31 cellular contexts compared by ENCODE assay signal in the genomic region with DNA sequence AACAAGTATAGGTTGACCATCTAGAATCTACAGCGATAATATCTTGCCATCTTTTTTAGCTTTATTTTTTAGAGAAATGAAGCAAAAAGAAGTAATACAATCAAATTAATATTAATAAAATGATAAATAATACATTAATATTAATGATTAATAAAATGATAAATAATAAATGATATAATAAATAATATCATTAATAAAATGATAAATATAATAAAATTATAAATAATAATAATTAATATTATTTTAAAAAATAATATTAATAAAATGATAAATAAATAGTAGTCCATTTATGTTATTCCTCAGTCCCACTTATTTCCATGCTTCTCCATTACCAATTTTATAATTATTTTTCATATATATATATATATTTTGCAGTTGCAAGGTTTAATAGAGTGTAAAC. TPM values are rescaled to one million over a fixed set of nuclear protein-coding genes. Genes with fewer than 3 reads are reported as not detected.
"Had no signal": no experiment of that assay in that cellular context is flagged by ENCODE, and none has a peak within 500 bp of the region (broad histone marks: within the 10 kb centered on the region; RNA-seq: fewer than 3 reads in every experiment).

No MANE protein-coding gene starts in this region.

- H3K79me2 ChIP-seq: hepatocyte had no signal

- DNase-seq: islet precursor cell; kidney glomerular epithelial cell; left cardiac atrium; left lung; lower lobe of right lung; mammary epithelial cell; mesenchymal stem cell; naive thymus-derived CD8-positive, alpha-beta T cell; nucleus accumbens; right lobe of liver; stimulated activated CD4-positive, alpha-beta T cell treated with anti-CD3 and anti-CD28 coated beads, Interleukin-12 subunit alpha, Interleukin-12 subunit beta, amount 100 ng/mL, for 4 hours; stimulated activated CD4-positive, alpha-beta T cell treated with anti-CD3 and anti-CD28 coated beads, Interleukin-15, amount 100 ng/mL, for 24 hours; stimulated activated CD4-positive, alpha-beta T cell treated with anti-CD3 and anti-CD28 coated beads, Interleukin-2, amount 100 ng/mL, for 24 hours; stimulated activated CD4-positive, alpha-beta T cell treated with anti-CD3 and anti-CD28 coated beads, Interleukin-4, amount 100 ng/mL, for 1 hour; stimulated activated naive CD4-positive, alpha-beta T cell; tibial artery; trophoblast cell; upper lobe of right lung had no signal

- H3K4me1 ChIP-seq: left lung, lower lobe of right lung, right atrium auricular region, right lobe of liver, suprapubic skin, tibial artery, upper lobe of right lung had no signal

- H3K4me3 ChIP-seq: hepatocyte, left lung, lower lobe of right lung, right atrium auricular region, right lobe of liver, suprapubic skin, thoracic aorta, tibial artery, upper lobe of right lung had no signal

- H2AFZ ChIP-seq: hepatocyte had no signal

- ATAC-seq: left cardiac atrium; left lung; lower lobe of right lung; naive thymus-derived CD8-positive, alpha-beta T cell; right lobe of liver; upper lobe of right lung had no signal

- FAIRE-seq: urothelium cell line had no signal

- H3K27ac ChIP-seq: hepatocyte, left lung, lower lobe of right lung, right atrium auricular region, right lobe of liver, suprapubic skin, thoracic aorta, tibial artery, upper lobe of right lung had no signal

- H3K27me3 ChIP-seq: hepatocyte, left lung, right atrium auricular region, right lobe of liver, suprapubic skin, tibial artery, upper lobe of right lung had no signal

- H3K9me3 ChIP-seq: left lung, lower lobe of right lung, right atrium auricular region, right lobe of liver, thoracic aorta, tibial artery, upper lobe of right lung had no signal

- H3K36me3 ChIP-seq: left lung, lower lobe of right lung, right atrium auricular region, right lobe of liver, suprapubic skin, thoracic aorta, tibial artery, upper lobe of right lung had no signal

- H3K4me2 ChIP-seq: hepatocyte had no signal

RNA-seq across cellular contexts. Expression of a gene that starts 3.2 kb away (rescaled TPM):
- total RNA-seq: left cardiac atrium; left lung; liver; lower lobe of right lung; mammary epithelial cell; naive thymus-derived CD8-positive, alpha-beta T cell; neural crest cell; osteocyte; progenitor cell of endocrine pancreas; pulmonary artery endothelial cell; renal cortical epithelial cell; right atrium auricular region; skeletal muscle tissue; subcutaneous adipose tissue; upper lobe of right lung had no signal
- polyA plus RNA-seq: mammary epithelial cell; naive thymus-derived CD8-positive, alpha-beta T cell had no signal

RNA-seq across cellular contexts. Expression of a gene that starts 42.5 kb away (rescaled TPM):
- total RNA-seq: left cardiac atrium; left lung; lower lobe of right lung; mammary epithelial cell; naive thymus-derived CD8-positive, alpha-beta T cell; neural crest cell; osteocyte; progenitor cell of endocrine pancreas; pulmonary artery endothelial cell; renal cortical epithelial cell; right atrium auricular region; skeletal muscle tissue; subcutaneous adipose tissue; upper lobe of right lung had no signal
- polyA plus RNA-seq: hepatocyte; mammary epithelial cell; naive thymus-derived CD8-positive, alpha-beta T cell had no signal
